In the genomic region with DNA sequence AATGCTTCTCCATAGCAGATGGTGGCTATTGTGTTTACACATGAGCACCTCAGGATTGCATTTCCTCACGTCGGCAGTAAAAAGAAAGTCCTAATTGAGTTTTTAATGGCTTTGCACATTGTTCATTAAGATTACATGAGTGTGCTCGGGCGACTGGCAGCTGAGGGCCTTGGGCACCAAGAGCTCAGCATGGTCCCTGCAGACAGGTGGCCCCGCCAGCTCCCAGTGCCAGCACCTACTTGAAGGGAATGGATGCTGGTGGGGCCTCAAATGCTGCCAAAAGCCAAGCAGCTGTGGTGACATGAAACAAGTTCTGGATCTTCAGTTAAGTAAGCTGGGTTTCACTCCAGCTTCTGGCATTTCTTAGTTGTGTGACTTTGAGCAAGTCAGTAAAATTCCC, we compare ENCODE assay signal across 20 cellular contexts.
DNase-seq lines count a peak whose midpoint lies in the region; ATAC-seq and TF ChIP-seq lines count a peak whose summit lies in the region.
"Had no signal": no experiment of that assay in that cellular context is flagged by ENCODE, and none has a peak within 500 bp of the region (broad histone marks: within the 10 kb centered on the region; RNA-seq: fewer than 3 reads in every experiment).

No MANE protein-coding gene starts in this region.

- H3K36me3 ChIP-seq in GM23338 (ENCODE audit: insufficient read depth) (peaks cover 3% of the 10 kb centered on the region), right atrium auricular region (no peaks in the 10 kb centered on the region)
- H3K36me3 ChIP-seq: BLaER1, Peyer's patch had no signal

- H3K27ac Mint-ChIP-seq in GM23338, result no peak overlapping the region
- H3K27ac Mint-ChIP-seq: CD8-positive, alpha-beta memory T cell; T-cell had no signal

- H3K9me3 Mint-ChIP-seq in GM23338, result peaks cover 98% of the 10 kb centered on the region

- H3K4me1 ChIP-seq in GM23338 (ENCODE audit: insufficient read depth) (no peaks in the 10 kb centered on the region), right atrium auricular region (no peaks in the 10 kb centered on the region)
- H3K4me1 ChIP-seq: BLaER1, Peyer's patch had no signal

- no peak overlapping the region for H3K4me3 ChIP-seq in GM23338
- H3K4me3 ChIP-seq in right atrium auricular region, result no peak overlapping the region
- H3K4me3 ChIP-seq: BLaER1, Peyer's patch had no signal

- peaks cover 4% of the 10 kb centered on the region for H3K27me3 Mint-ChIP-seq in GM23338 (ENCODE audit: insufficient read depth, low read depth, poor library complexity)
- H3K27me3 Mint-ChIP-seq: CD8-positive, alpha-beta memory T cell; T-cell had no signal

- no peak for TF ChIP-seq CTCF in GM23338 (conservative IDR thresholded peaks at IDR 0.05; ENCODE audit: low read depth in 2 of 2)
- TF ChIP-seq CTCF in right atrium auricular region (IDR thresholded peaks at IDR 0.05), result no peak

- peak; percentile 25 for DNase-seq in NCI-H82 (lab: John Stamatoyannopoulos, UW)
- no peak for DNase-seq in NCI-H82 treated with DMSO at 0.1 percent for 48 hours (lab: John Stamatoyannopoulos, UW; ENCODE audit: unreplicated experiment)
- peak; percentile 73 for DNase-seq in NCI-H2171 treated with DMSO at 0.1 percent for 48 hours (lab: John Stamatoyannopoulos, UW)
- DNase-seq in NCI-H748 (lab: John Stamatoyannopoulos, UW; ENCODE audit: unreplicated experiment), result peak; percentile 88
- no peak for DNase-seq in GM23338 (ENCODE audit: low spot score)
- DNase-seq in right atrium auricular region (ENCODE audit: low spot score), result no peak
- no peak for DNase-seq in NCI-H2227 (lab: John Stamatoyannopoulos, UW; ENCODE audit: unreplicated experiment)
- DNase-seq: CD8-positive, alpha-beta memory T cell; GOT3; KG1; NCI-H2081; NCI-H526 treated with DMSO at 0.1 percent for 48 hours; Peyer's patch; Right ventricle myocardium superior; SK-N-SH; T-cell; T1000 had no signal

- H4K20me1 ChIP-seq in GM23338 (replicated peaks; ENCODE audit: insufficient read depth), result no peaks in the 10 kb centered on the region
- H4K20me1 ChIP-seq: BLaER1 had no signal

- no peak overlapping the region for H2AFZ ChIP-seq in GM23338

- peaks cover 26% of the 10 kb centered on the region for H3K36me3 Mint-ChIP-seq in GM23338 (ENCODE audit: low read depth)
- H3K36me3 Mint-ChIP-seq: T-cell had no signal

- H3K27me3 ChIP-seq in GM23338 (ENCODE audit: insufficient read depth) (no peaks in the 10 kb centered on the region), right atrium auricular region (no peaks in the 10 kb centered on the region)
- H3K27me3 ChIP-seq: BLaER1, Peyer's patch had no signal

- ATAC-seq in GM23338 (no peak), HG02885 (IDR thresholded peaks at IDR 0.05; ENCODE audit: poor library complexity, unreplicated experiment) (no peak)
- ATAC-seq: HepG2, T-cell had no signal

- H3K9me2 ChIP-seq in GM23338 (ENCODE audit: insufficient read depth), result no peaks in the 10 kb centered on the region
- H3K9me2 ChIP-seq: SK-N-SH had no signal

- H3K4me2 ChIP-seq in GM23338, result no peak overlapping the region
- H3K4me2 ChIP-seq: BLaER1, SK-N-SH had no signal

- no peaks in the 10 kb centered on the region for H3K79me2 ChIP-seq in GM23338 (replicated peaks; ENCODE audit: insufficient read depth)

- H3K27ac ChIP-seq in GM23338 (ENCODE audit: low read depth), result no peak overlapping the region
- H3K27ac ChIP-seq in right atrium auricular region, result no peak overlapping the region
- H3K27ac ChIP-seq: BLaER1, Peyer's patch had no signal

- no peaks in the 10 kb centered on the region for H3K9me3 ChIP-seq in right atrium auricular region
- H3K9me3 ChIP-seq: BLaER1, SK-N-SH had no signal

- no peaks in the 10 kb centered on the region for H3F3A ChIP-seq in GM23338 (replicated peaks; ENCODE audit: low read depth)

- H3K4me3 Mint-ChIP-seq in GM23338, result no peak overlapping the region
- H3K4me3 Mint-ChIP-seq: CD8-positive, alpha-beta memory T cell; T-cell had no signal

- no peaks in the 10 kb centered on the region for H3K4me1 Mint-ChIP-seq in GM23338
- H3K4me1 Mint-ChIP-seq: CD8-positive, alpha-beta memory T cell; T-cell had no signal

TF ChIP-seq in GM23338, 12 proteins besides CTCF, POLR2A, EP300 and RAD21 (continues in another document):
- TF ChIP-seq ZNF114 (CRISPR knock-in tag; IDR thresholded peaks at IDR 0.05) (no peak), POLR2AphosphoS5 (IDR thresholded peaks at IDR 0.05; ENCODE audit: low read depth) (no peak), EZH2phosphoT487 (IDR thresholded peaks at IDR 0.05; ENCODE audit: unreplicated experiment) (no peak), ZNF331 (CRISPR knock-in tag; IDR thresholded peaks at IDR 0.05; ENCODE audit: low read depth) (no peak), NANOG (IDR thresholded peaks at IDR 0.05; ENCODE audit: borderline replicate concordance) (no peak), CREB1 (CRISPR knock-in tag; IDR thresholded peaks at IDR 0.05; ENCODE audit: low read depth) (no peak)
- TF ChIP-seq, protein P1, sequence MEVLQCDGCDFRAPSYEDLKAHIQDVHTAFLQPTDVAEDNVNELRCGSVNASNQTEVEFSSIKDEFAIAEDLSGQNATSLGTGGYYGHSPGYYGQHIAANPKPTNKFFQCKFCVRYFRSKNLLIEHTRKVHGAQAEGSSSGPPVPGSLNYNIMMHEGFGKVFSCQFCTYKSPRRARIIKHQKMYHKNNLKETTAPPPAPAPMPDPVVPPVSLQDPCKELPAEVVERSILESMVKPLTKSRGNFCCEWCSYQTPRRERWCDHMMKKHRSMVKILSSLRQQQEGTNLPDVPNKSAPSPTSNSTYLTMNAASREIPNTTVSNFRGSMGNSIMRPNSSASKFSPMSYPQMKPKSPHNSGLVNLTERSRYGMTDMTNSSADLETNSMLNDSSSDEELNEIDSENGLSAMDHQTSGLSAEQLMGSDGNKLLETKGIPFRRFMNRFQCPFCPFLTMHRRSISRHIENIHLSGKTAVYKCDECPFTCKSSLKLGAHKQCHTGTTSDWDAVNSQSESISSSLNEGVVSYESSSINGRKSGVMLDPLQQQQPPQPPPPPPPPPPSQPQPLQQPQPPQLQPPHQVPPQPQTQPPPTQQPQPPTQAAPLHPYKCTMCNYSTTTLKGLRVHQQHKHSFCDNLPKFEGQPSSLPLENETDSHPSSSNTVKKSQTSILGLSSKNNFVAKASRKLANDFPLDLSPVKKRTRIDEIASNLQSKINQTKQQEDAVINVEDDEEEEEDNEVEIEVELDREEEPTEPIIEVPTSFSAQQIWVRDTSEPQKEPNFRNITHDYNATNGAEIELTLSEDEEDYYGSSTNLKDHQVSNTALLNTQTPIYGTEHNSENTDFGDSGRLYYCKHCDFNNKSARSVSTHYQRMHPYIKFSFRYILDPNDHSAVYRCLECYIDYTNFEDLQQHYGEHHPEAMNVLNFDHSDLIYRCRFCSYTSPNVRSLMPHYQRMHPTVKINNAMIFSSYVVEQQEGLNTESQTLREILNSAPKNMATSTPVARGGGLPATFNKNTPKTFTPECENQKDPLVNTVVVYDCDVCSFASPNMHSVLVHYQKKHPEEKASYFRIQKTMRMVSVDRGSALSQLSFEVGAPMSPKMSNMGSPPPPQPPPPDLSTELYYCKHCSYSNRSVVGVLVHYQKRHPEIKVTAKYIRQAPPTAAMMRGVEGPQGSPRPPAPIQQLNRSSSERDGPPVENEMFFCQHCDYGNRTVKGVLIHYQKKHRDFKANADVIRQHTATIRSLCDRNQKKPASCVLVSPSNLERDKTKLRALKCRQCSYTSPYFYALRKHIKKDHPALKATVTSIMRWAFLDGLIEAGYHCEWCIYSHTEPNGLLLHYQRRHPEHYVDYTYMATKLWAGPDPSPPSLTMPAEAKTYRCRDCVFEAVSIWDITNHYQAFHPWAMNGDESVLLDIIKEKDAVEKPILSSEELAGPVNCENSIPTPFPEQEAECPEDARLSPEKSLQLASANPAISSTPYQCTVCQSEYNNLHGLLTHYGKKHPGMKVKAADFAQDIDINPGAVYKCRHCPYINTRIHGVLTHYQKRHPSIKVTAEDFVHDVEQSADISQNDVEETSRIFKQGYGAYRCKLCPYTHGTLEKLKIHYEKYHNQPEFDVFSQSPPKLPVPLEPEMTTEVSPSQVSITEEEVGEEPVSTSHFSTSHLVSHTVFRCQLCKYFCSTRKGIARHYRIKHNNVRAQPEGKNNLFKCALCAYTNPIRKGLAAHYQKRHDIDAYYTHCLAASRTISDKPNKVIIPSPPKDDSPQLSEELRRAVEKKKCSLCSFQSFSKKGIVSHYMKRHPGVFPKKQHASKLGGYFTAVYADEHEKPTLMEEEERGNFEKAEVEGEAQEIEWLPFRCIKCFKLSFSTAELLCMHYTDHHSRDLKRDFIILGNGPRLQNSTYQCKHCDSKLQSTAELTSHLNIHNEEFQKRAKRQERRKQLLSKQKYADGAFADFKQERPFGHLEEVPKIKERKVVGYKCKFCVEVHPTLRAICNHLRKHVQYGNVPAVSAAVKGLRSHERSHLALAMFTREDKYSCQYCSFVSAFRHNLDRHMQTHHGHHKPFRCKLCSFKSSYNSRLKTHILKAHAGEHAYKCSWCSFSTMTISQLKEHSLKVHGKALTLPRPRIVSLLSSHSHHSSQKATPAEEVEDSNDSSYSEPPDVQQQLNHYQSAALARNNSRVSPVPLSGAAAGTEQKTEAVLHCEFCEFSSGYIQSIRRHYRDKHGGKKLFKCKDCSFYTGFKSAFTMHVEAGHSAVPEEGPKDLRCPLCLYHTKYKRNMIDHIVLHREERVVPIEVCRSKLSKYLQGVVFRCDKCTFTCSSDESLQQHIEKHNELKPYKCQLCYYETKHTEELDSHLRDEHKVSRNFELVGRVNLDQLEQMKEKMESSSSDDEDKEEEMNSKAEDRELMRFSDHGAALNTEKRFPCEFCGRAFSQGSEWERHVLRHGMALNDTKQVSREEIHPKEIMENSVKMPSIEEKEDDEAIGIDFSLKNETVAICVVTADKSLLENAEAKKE (CRISPR knock-in tag; IDR thresholded peaks at IDR 0.05), result no peak

Comparison
In these comparisons a context has a peak if more than half of its experiments do, and no peak if none do; other contexts are left out.
1. DNase-seq: peak in NCI-H82 (single experiment), NCI-H2171 treated with DMSO at 0.1 percent for 48 hours (single experiment) and NCI-H748 (single experiment); none in NCI-H82 treated with DMSO at 0.1 percent for 48 hours (single experiment), GM23338 (single experiment), right atrium auricular region (single experiment) and NCI-H2227 (single experiment).